ENCODE assay signal across 21 cellular contexts in genomic region chr21:46255166-46255565, GRCh38. TPM values are rescaled to one million over a fixed set of nuclear protein-coding genes. Genes with fewer than 3 reads are reported as not detected.
A peak's percentile ranks its signal among the peaks of the same experiment; 100 is the strongest.
DNase-seq lines count a peak whose midpoint lies in the region; ATAC-seq, FAIRE-seq and TF ChIP-seq lines count a peak whose summit lies in the region.
"Had no signal": no experiment of that assay in that cellular context is flagged by ENCODE, and none has a peak within 500 bp of the region (broad histone marks: within the 10 kb centered on the region; RNA-seq: fewer than 3 reads in every experiment).

No MANE protein-coding gene starts in this region.

- DNase-seq in T-helper 1 cell (no peak), naive B cell (no peak), UCSD-AML1 (lab: John Stamatoyannopoulos, UW; ENCODE audit: unreplicated experiment) (no peak), small intestine (no peak), vagina (ENCODE audit: extremely low spot score in 2 of 2) (no peak)
- DNase-seq in CD8-positive, alpha-beta T cell, result no peak
- no peak for DNase-seq in activated T-helper 2 cell treated with anti-CD3 and anti-CD28 coated beads, Interferon-gamma antibody, Interleukin-2, Interleukin-4, amounts not matched to agents 10 μg/mL and 5 μg/mL and 100 μg/mL, durations not matched to agents 14 hours and 24 hours and 36 hours (ENCODE audit: low spot score)
- DNase-seq: activated CD4-positive, alpha-beta T cell treated with anti-CD3 and anti-CD28 coated beads for 36 hours; activated T-cell treated with anti-CD3 and anti-CD28 coated beads, Interleukin-2, amount 50 U/mL, for 1 hour; anterior cingulate cortex; BE2C; DMS53; NCI-H1417; NCI-H2171; NCI-H82; SJCRH30; tibial artery had no signal

- ATAC-seq in CD8-positive, alpha-beta T cell, result no peak
- ATAC-seq in naive B cell (ENCODE audit: low read depth in 2 of 2), result no peak
- ATAC-seq: activated CD4-positive, alpha-beta T cell treated with anti-CD3 and anti-CD28 coated beads for 36 hours had no signal

- no peak overlapping the region for H3K27ac ChIP-seq in CD8-positive, alpha-beta T cell (ENCODE audit: low read depth, low read length)
- H3K27ac ChIP-seq in small intestine (ENCODE audit: low read depth in 1 of 2, low read length in 1 of 2) (no peak overlapping the region), vagina (no peak overlapping the region)
- H3K27ac ChIP-seq: 22Rv1, neutrophil, SJCRH30, tibial artery had no signal

- peaks cover 32% of the 10 kb centered on the region for H3K4me1 Mint-ChIP-seq in T-helper 1 cell treated with Interleukin-12 subunit alpha and Interleukin-12 subunit beta and Interleukin-4 antibody, amounts not matched to agents 30 μg/mL and 1 μg/mL, for 36 hours (ENCODE audit: low read depth)
- H3K4me1 Mint-ChIP-seq in CD8-positive, alpha-beta T cell (ENCODE audit: low read depth), result peaks cover 30% of the 10 kb centered on the region
- H3K4me1 Mint-ChIP-seq in activated T-helper 2 cell treated with anti-CD3 and anti-CD28 coated beads, Interferon-gamma antibody, Interleukin-2, Interleukin-4, amounts not matched to agents 10 μg/mL and 5 μg/mL and 100 μg/mL, durations not matched to agents 14 hours and 24 hours and 36 hours (ENCODE audit: low read depth), result peaks cover 22% of the 10 kb centered on the region
- peaks cover 22 to 34% (median 28%) of the 10 kb centered on the region in 3 donors for H3K4me1 Mint-ChIP-seq in naive B cell

- TF ChIP-seq CTCF in CD8-positive, alpha-beta T cell (IDR thresholded peaks at IDR 0.05), result no peak
- TF ChIP-seq CTCF in vagina (IDR thresholded peaks at IDR 0.05), result no peak

- peaks cover 51% of the 10 kb centered on the region for H3K36me3 ChIP-seq in CD8-positive, alpha-beta T cell (ENCODE audit: insufficient read depth, low read length)
- H3K36me3 ChIP-seq in small intestine (ENCODE audit: control insufficient read depth in 2 of 2, insufficient read depth in 2 of 2, low read length in 2 of 2) (peaks cover 20 to 37% of the 10 kb centered on the region in 2 donors), vagina (peaks cover 0 to 99% of the 10 kb centered on the region in 2 donors)

- no peaks in the 10 kb centered on the region for H3K9me3 Mint-ChIP-seq in T-helper 1 cell treated with Interleukin-12 subunit alpha and Interleukin-12 subunit beta and Interleukin-4 antibody, amounts not matched to agents 30 μg/mL and 1 μg/mL, for 36 hours
- no peaks in the 10 kb centered on the region for H3K9me3 Mint-ChIP-seq in CD8-positive, alpha-beta T cell
- H3K9me3 Mint-ChIP-seq in activated T-helper 2 cell treated with anti-CD3 and anti-CD28 coated beads, Interferon-gamma antibody, Interleukin-2, Interleukin-4, amounts not matched to agents 10 μg/mL and 5 μg/mL and 100 μg/mL, durations not matched to agents 14 hours and 24 hours and 36 hours, result no peaks in the 10 kb centered on the region
- H3K9me3 Mint-ChIP-seq in naive B cell, result peaks cover 0 to 7% (median 0%) of the 10 kb centered on the region in 7 donors

- H3K4me3 ChIP-seq in CD8-positive, alpha-beta T cell (ENCODE audit: low read depth, low read length), result no peak overlapping the region
- H3K4me3 ChIP-seq in small intestine (ENCODE audit: low read depth in 1 of 2, low read length in 2 of 2), result no peak overlapping the region
- H3K4me3 ChIP-seq in vagina, result no peak overlapping the region
- H3K4me3 ChIP-seq: SJCRH30, tibial artery had no signal

- CTCF ChIA-PET in CD8-positive, alpha-beta T cell (lab: Charles Lee), result no interaction called here

- no peaks in the 10 kb centered on the region for H3K9me3 ChIP-seq in CD8-positive, alpha-beta T cell (ENCODE audit: low read length)
- no peaks in the 10 kb centered on the region for H3K9me3 ChIP-seq in small intestine (ENCODE audit: control insufficient read depth, low read depth)
- no peaks in the 10 kb centered on the region for H3K9me3 ChIP-seq in vagina
- H3K9me3 ChIP-seq: BE2C, neutrophil, SJCRH30, tibial artery had no signal

- peaks cover 21% of the 10 kb centered on the region for H3K4me1 ChIP-seq in CD8-positive, alpha-beta T cell (ENCODE audit: insufficient read depth, low read length)
- H3K4me1 ChIP-seq in small intestine (ENCODE audit: control insufficient read depth in 2 of 2, insufficient read depth in 1 of 2, low read depth in 1 of 2, low read length in 1 of 2) (no peaks in the 10 kb centered on the region), vagina (no peaks in the 10 kb centered on the region)
- H3K4me1 ChIP-seq: SJCRH30, tibial artery had no signal

- FAIRE-seq in small intestine (lab: Jason Lieb, UNC), result no peak
- FAIRE-seq: islet of Langerhans had no signal

- H3K27me3 Mint-ChIP-seq in T-helper 1 cell treated with Interleukin-12 subunit alpha and Interleukin-12 subunit beta and Interleukin-4 antibody, amounts not matched to agents 30 μg/mL and 1 μg/mL, for 36 hours (ENCODE audit: low read depth), result no peaks in the 10 kb centered on the region
- H3K27me3 Mint-ChIP-seq in CD8-positive, alpha-beta T cell (ENCODE audit: low read depth), result no peaks in the 10 kb centered on the region
- no peaks in the 10 kb centered on the region for H3K27me3 Mint-ChIP-seq in activated T-helper 2 cell treated with anti-CD3 and anti-CD28 coated beads, Interferon-gamma antibody, Interleukin-2, Interleukin-4, amounts not matched to agents 10 μg/mL and 5 μg/mL and 100 μg/mL, durations not matched to agents 14 hours and 24 hours and 36 hours (ENCODE audit: low read depth)
- H3K27me3 Mint-ChIP-seq in naive B cell, result no peaks in the 10 kb centered on the region
- H3K27me3 Mint-ChIP-seq: activated CD4-positive, alpha-beta T cell treated with anti-CD3 and anti-CD28 coated beads for 36 hours had no signal

- POLR2A ChIA-PET in CD8-positive, alpha-beta T cell (lab: Charles Lee), result no interaction called here

- H3K4me3 Mint-ChIP-seq in T-helper 1 cell treated with Interleukin-12 subunit alpha and Interleukin-12 subunit beta and Interleukin-4 antibody, amounts not matched to agents 30 μg/mL and 1 μg/mL, for 36 hours, result no peak overlapping the region
- H3K4me3 Mint-ChIP-seq in CD8-positive, alpha-beta T cell, result no peak overlapping the region
- no peak overlapping the region for H3K4me3 Mint-ChIP-seq in activated T-helper 2 cell treated with anti-CD3 and anti-CD28 coated beads, Interferon-gamma antibody, Interleukin-2, Interleukin-4, amounts not matched to agents 10 μg/mL and 5 μg/mL and 100 μg/mL, durations not matched to agents 14 hours and 24 hours and 36 hours (ENCODE audit: low read depth)
- peak overlapping the region in 1 of 8 donors; percentile 59 for H3K4me3 Mint-ChIP-seq in naive B cell
- H3K4me3 Mint-ChIP-seq: activated CD4-positive, alpha-beta T cell treated with anti-CD3 and anti-CD28 coated beads for 36 hours had no signal

- WGBS in small intestine, 3 donors, result 83 to 96% (median 94%) methylated on average over 11 of the region's 11 CpGs

- intact Hi-C loops in CD8-positive, alpha-beta T cell (cut with DNase I, micrococcal nuclease), result no loop called here
- intact Hi-C loops in activated T-helper 2 cell treated with anti-CD3 and anti-CD28 coated beads, Interferon-gamma antibody, Interleukin-2, Interleukin-4, amounts not matched to agents 10 μg/mL and 5 μg/mL and 100 μg/mL, durations not matched to agents 14 hours and 24 hours and 36 hours (cut with micrococcal nuclease), result no loop called here
- intact Hi-C loops in vagina (cut with DNase I), result no loop called here

- peaks cover 51% of the 10 kb centered on the region for H3K36me3 Mint-ChIP-seq in T-helper 1 cell treated with Interleukin-12 subunit alpha and Interleukin-12 subunit beta and Interleukin-4 antibody, amounts not matched to agents 30 μg/mL and 1 μg/mL, for 36 hours (ENCODE audit: low read depth)
- peaks cover 82% of the 10 kb centered on the region for H3K36me3 Mint-ChIP-seq in CD8-positive, alpha-beta T cell
- peaks cover 78% of the 10 kb centered on the region for H3K36me3 Mint-ChIP-seq in activated T-helper 2 cell treated with anti-CD3 and anti-CD28 coated beads, Interferon-gamma antibody, Interleukin-2, Interleukin-4, amounts not matched to agents 10 μg/mL and 5 μg/mL and 100 μg/mL, durations not matched to agents 14 hours and 24 hours and 36 hours (ENCODE audit: low read depth)
- H3K36me3 Mint-ChIP-seq in naive B cell, result peaks cover 16 to 37% of the 10 kb centered on the region in 2 donors

- H3K27me3 ChIP-seq in CD8-positive, alpha-beta T cell (ENCODE audit: insufficient read depth, low read length), result no peaks in the 10 kb centered on the region
- no peaks in the 10 kb centered on the region for H3K27me3 ChIP-seq in small intestine (ENCODE audit: control insufficient read depth in 2 of 2, insufficient read depth in 2 of 2, low read length in 2 of 2)
- no peaks in the 10 kb centered on the region for H3K27me3 ChIP-seq in vagina
- H3K27me3 ChIP-seq: BE2C, neutrophil, SJCRH30, tibial artery had no signal

- no peak for TF ChIP-seq POLR2A in vagina (IDR thresholded peaks at IDR 0.05)

- H3K27ac Mint-ChIP-seq in T-helper 1 cell treated with Interleukin-12 subunit alpha and Interleukin-12 subunit beta and Interleukin-4 antibody, amounts not matched to agents 30 μg/mL and 1 μg/mL, for 36 hours, result peak overlapping the region; percentile 92
- H3K27ac Mint-ChIP-seq in CD8-positive, alpha-beta T cell, result peak overlapping the region; percentile 67
- H3K27ac Mint-ChIP-seq in activated T-helper 2 cell treated with anti-CD3 and anti-CD28 coated beads, Interferon-gamma antibody, Interleukin-2, Interleukin-4, amounts not matched to agents 10 μg/mL and 5 μg/mL and 100 μg/mL, durations not matched to agents 14 hours and 24 hours and 36 hours, result peak overlapping the region; percentile 36
- peak overlapping the region; percentile 13 to 93 (median 72) for H3K27ac Mint-ChIP-seq in naive B cell

RNA-seq across cellular contexts. Expression of gene LSS, which starts 26.6 kb away (rescaled TPM):
- 10 to 100 TPM; 22.5 to 22.6 TPM for total RNA-seq in CD8-positive, alpha-beta T cell
- 28.5 and 30.5 TPM in 2 replicates for total RNA-seq in activated T-helper 2 cell treated with anti-CD3 and anti-CD28 coated beads, Interferon-gamma antibody, Interleukin-2, Interleukin-4, amounts not matched to agents 10 μg/mL and 5 μg/mL and 100 μg/mL, durations not matched to agents 14 hours and 24 hours and 36 hours
- polyA plus RNA-seq in naive B cell (ENCODE audit: low read depth in 6 of 6), result 10 to 100 TPM in 2 of 6 donors, 1 to 10 TPM in 4; 6.4 to 10.5 (median 8.9) TPM
- polyA plus RNA-seq in small intestine, result 10 to 100 TPM; 13.2 to 42.1 (median 23.9) TPM
- 103 TPM for total RNA-seq in vagina

RNA-seq across cellular contexts. Expression of gene MCM3AP, which starts 30.2 kb away (rescaled TPM):
- 10 to 100 TPM; 90.1 to 97.7 TPM for total RNA-seq in CD8-positive, alpha-beta T cell
- 123 and 138 TPM in 2 replicates for total RNA-seq in activated T-helper 2 cell treated with anti-CD3 and anti-CD28 coated beads, Interferon-gamma antibody, Interleukin-2, Interleukin-4, amounts not matched to agents 10 μg/mL and 5 μg/mL and 100 μg/mL, durations not matched to agents 14 hours and 24 hours and 36 hours
- 10 to 100 TPM; 16.3 to 57.9 (median 38.9) TPM for polyA plus RNA-seq in naive B cell (ENCODE audit: low read depth in 6 of 6)
- polyA plus RNA-seq in small intestine, result 10 to 100 TPM; 38.3 to 42.7 (median 42.5) TPM
- total RNA-seq in vagina, result 115 TPM

RNA-seq across cellular contexts. Expression of gene YBEY, which starts 31.0 kb away (rescaled TPM):
- total RNA-seq in CD8-positive, alpha-beta T cell, result 10 to 100 TPM; 10.8 to 13.6 TPM
- 14.4 and 15.3 TPM in 2 replicates for total RNA-seq in activated T-helper 2 cell treated with anti-CD3 and anti-CD28 coated beads, Interferon-gamma antibody, Interleukin-2, Interleukin-4, amounts not matched to agents 10 μg/mL and 5 μg/mL and 100 μg/mL, durations not matched to agents 14 hours and 24 hours and 36 hours
- polyA plus RNA-seq in naive B cell (ENCODE audit: low read depth in 6 of 6) (10 to 100 TPM; 14.1 to 25.5 (median 20.5) TPM), small intestine (10 to 100 TPM; 14.7 to 45.7 (median 24.6) TPM)
- 11.3 TPM for total RNA-seq in vagina

Comparison
In these comparisons a context has a peak if more than half of its experiments do, and no peak if none do; other contexts are left out.
1. H3K27ac Mint-ChIP-seq: peak in every context shown above with its lines; median percentile 92 in T-helper 1 cell treated with Interleukin-12 subunit alpha and Interleukin-12 subunit beta and Interleukin-4 antibody, amounts not matched to agents 30 μg/mL and 1 μg/mL, for 36 hours; 72 in naive B cell; 67 in CD8-positive, alpha-beta T cell; 36 in activated T-helper 2 cell treated with anti-CD3 and anti-CD28 coated beads, Interferon-gamma antibody, Interleukin-2, Interleukin-4, amounts not matched to agents 10 μg/mL and 5 μg/mL and 100 μg/mL, durations not matched to agents 14 hours and 24 hours and 36 hours.